ENCODE assay signal across 21 cellular contexts in the genomic region with DNA sequence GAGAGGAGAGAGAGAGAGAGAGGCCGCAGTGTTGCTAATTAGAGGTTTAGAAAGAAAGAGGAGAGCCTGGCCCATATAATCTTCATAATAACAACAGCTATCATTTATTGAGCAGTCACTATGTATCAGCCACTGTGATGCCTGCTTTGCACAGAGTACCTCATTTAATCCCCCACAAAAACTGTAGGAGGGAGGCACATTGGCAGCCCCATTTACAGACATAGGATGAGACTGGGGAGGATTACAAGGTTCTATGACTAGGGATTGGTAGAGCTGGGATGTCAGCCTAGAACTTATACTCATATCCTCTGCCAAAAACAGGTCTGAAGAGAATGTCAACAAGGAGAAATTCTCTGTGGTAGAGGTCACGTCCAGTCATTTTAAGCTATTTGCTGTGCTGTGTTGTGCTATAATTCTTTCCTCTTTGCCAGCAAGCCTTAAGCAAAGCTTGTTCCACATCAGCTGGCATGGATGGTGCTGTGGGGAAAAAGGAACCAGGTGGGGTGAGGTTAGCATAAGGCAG. TPM values are rescaled to one million over a fixed set of nuclear protein-coding genes. Genes with fewer than 3 reads are reported as not detected.
DNase-seq lines count a peak whose midpoint lies in the region; ATAC-seq, FAIRE-seq and TF ChIP-seq lines count a peak whose summit lies in the region.
"Had no signal": no experiment of that assay in that cellular context is flagged by ENCODE, and none has a peak within 500 bp of the region (broad histone marks: within the 10 kb centered on the region; RNA-seq: fewer than 3 reads in every experiment).

No MANE protein-coding gene starts in this region.

- peak overlapping the region; percentile 11; the same call in 1 of the 2 replicates for H2AFZ ChIP-seq in Loucy (ENCODE audit: low read length)

- H3K4me3 Mint-ChIP-seq in activated T-cell treated with anti-CD3 and anti-CD28 coated beads, Interleukin-2, amount 50 U/mL, for 24 hours: no peak overlapping the region

- no peak for FAIRE-seq in GM12892 (lab: Jason Lieb, UNC)
- FAIRE-seq: endometrium, HTR-8/SVneo had no signal

- H3K9me2 ChIP-seq in Loucy (replicated peaks; ENCODE audit: low read depth, low read length): no peaks in the 10 kb centered on the region

- DNase-seq in activated T-cell treated with anti-CD3 and anti-CD28 coated beads, Interleukin-2, amount 50 U/mL, for 24 hours: no peak
- no peak for DNase-seq in activated T-cell treated with anti-CD3 and anti-CD28 coated beads for 4 hours
- DNase-seq in caudate nucleus (lab: John Stamatoyannopoulos, UW): peak in 9 of 61 donors; percentile 5 to 59 (median 20)
- DNase-seq in stimulated activated naive CD8-positive, alpha-beta T cell treated with anti-CD3 and anti-CD28 coated beads, Interleukin-15, Interleukin-2, amounts not matched to agents 100 U/mL and 50 U/mL, for 24 hours: no peak
- no peak for DNase-seq in iPS-NIHi11 (ENCODE audit: low spot score)
- no peak for DNase-seq in GM12892 (ENCODE audit: insufficient read length)
- DNase-seq: ACHN; activated CD8-positive, alpha-beta memory T cell treated with anti-CD3 and anti-CD28 coated beads for 24 hours; activated effector memory CD4-positive, alpha-beta T cell treated with anti-CD3 and anti-CD28 coated beads, Interleukin-2, amount 50 U/mL, for 16 hours; colonic mucosa; left ventricle myocardium superior; NCI-H1417; NCI-H524 treated with DMSO at 0.1 percent for 48 hours; SW 1271; testis had no signal

- peaks cover 7% of the 10 kb centered on the region for H3K79me2 ChIP-seq in Loucy (ENCODE audit: insufficient read depth, low read length)

- H3K9me3 Mint-ChIP-seq in activated T-cell treated with anti-CD3 and anti-CD28 coated beads, Interleukin-2, amount 50 U/mL, for 24 hours: peaks cover 5% of the 10 kb centered on the region

- peaks cover 89% of the 10 kb centered on the region for H3K4me1 Mint-ChIP-seq in activated T-cell treated with anti-CD3 and anti-CD28 coated beads, Interleukin-2, amount 50 U/mL, for 24 hours (ENCODE audit: low read depth)

- no peaks in the 10 kb centered on the region for H3K27me3 ChIP-seq in Loucy (ENCODE audit: insufficient read depth, low read length, poor library complexity, severe bottlenecking)
- H3K27me3 ChIP-seq: colonic mucosa, testis had no signal

- TF ChIP-seq POLR2A in GM12892 (IDR thresholded peaks at IDR 0.05; ENCODE audit: low read depth, low read length): no peak

- H3K4me3 ChIP-seq in Loucy (ENCODE audit: low read length, poor library complexity, severe bottlenecking): no peak overlapping the region
- H3K4me3 ChIP-seq: colonic mucosa, testis had no signal

- ATAC-seq in stimulated activated naive CD8-positive, alpha-beta T cell treated with anti-CD3 and anti-CD28 coated beads, Interleukin-15, Interleukin-2, amounts not matched to agents 100 U/mL and 50 U/mL, for 24 hours: peak; percentile 47
- ATAC-seq in HG03354 (IDR thresholded peaks at IDR 0.05; ENCODE audit: poor library complexity, severe bottlenecking, unreplicated experiment): no peak
- ATAC-seq: left ventricle myocardium superior, Right ventricle myocardium inferior had no signal

- H3K27ac Mint-ChIP-seq in activated T-cell treated with anti-CD3 and anti-CD28 coated beads, Interleukin-2, amount 50 U/mL, for 24 hours: peak overlapping the region; percentile 85

- H3F3A ChIP-seq in Loucy (ENCODE audit: low read depth): peaks cover 15% of the 10 kb centered on the region

- H3K9me3 ChIP-seq in Loucy (ENCODE audit: insufficient read depth, low read depth, low read length): no peaks in the 10 kb centered on the region
- H3K9me3 ChIP-seq: colonic mucosa, testis had no signal

- H3K9ac ChIP-seq in Loucy (ENCODE audit: low read depth, low read length, poor library complexity, severe bottlenecking): peak overlapping the region; percentile 42

- H4K20me1 ChIP-seq in Loucy (ENCODE audit: insufficient read depth, low read length, poor library complexity, severe bottlenecking): no peaks in the 10 kb centered on the region

- peaks cover 10% of the 10 kb centered on the region for H3K27me3 Mint-ChIP-seq in activated T-cell treated with anti-CD3 and anti-CD28 coated beads, Interleukin-2, amount 50 U/mL, for 24 hours

- no peak for TF ChIP-seq CTCF in Loucy (conservative IDR thresholded peaks at IDR 0.05; ENCODE audit: low read length)

- H3K36me3 ChIP-seq in Loucy (ENCODE audit: insufficient read depth, low read length): no peaks in the 10 kb centered on the region
- H3K36me3 ChIP-seq: colonic mucosa had no signal

- no peaks in the 10 kb centered on the region for H3K36me3 Mint-ChIP-seq in activated T-cell treated with anti-CD3 and anti-CD28 coated beads, Interleukin-2, amount 50 U/mL, for 24 hours (ENCODE audit: low read depth)

- H3K4me2 ChIP-seq in Loucy (ENCODE audit: low read depth, low read length, poor library complexity, severe bottlenecking): peak overlapping the region; percentile 12

- H3K27ac ChIP-seq in caudate nucleus (ENCODE audit: low read depth, low read length): peak overlapping the region; percentile 82
- H3K27ac ChIP-seq: C4-2B, colonic mucosa, testis had no signal

- peaks cover 80% of the 10 kb centered on the region for H3K4me1 ChIP-seq in Loucy (ENCODE audit: insufficient read depth, low read length, poor library complexity, severe bottlenecking)
- H3K4me1 ChIP-seq: colonic mucosa had no signal

RNA-seq across cellular contexts. Expression of gene GCNT4, which starts 6.7 kb away (rescaled TPM):
- polyA plus RNA-seq in GM12892 (2012; ENCODE audit: missing spikeins): 0.11 TPM
